In the genomic region with DNA sequence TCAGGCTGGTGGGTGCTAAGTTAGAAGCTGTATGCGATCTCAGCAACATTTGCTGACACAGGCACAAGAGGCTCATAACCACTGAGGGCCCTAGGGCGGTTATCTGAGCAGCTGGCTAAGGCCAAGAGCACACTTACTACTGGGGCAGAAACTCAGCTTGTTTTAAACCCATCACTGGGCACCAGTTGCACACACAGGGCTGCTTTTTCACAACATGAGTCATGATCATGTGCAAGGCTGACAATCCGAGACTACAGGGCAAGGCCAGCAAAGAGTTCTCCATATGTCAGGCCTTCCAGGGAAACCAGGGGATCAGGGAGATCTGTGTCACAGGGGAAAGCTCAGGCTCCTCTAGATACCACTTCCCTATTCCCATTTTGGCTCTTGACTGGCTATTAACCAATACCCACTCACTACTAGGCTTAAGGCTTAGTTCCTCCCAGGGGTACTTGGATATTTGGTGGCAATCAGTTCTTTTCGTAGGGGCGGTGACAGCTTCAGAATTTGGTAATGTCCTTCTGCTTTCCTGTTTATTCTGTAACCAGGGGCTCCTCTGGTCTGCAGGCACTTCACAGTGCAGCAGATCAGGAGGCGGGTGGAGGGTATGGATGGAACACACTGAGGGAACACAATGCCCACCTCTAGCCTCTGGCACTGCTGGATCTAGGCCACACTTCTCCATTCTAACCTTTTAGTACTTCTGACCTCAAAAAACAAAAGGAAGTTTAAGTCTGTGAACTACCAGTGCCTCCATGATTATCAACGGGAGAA, we compare ENCODE assay signal across 9 cellular contexts. TPM values are rescaled to one million over a fixed set of nuclear protein-coding genes. Genes with fewer than 3 reads are reported as not detected.
DNase-seq lines count a peak whose midpoint lies in the region; ATAC-seq, FAIRE-seq and TF ChIP-seq lines count a peak whose summit lies in the region.
"Had no signal": no experiment of that assay in that cellular context is flagged by ENCODE, and none has a peak within 500 bp of the region (broad histone marks: within the 10 kb centered on the region; RNA-seq: fewer than 3 reads in every experiment).

No MANE protein-coding gene starts in this region.

- intact Hi-C loops in kidney (cut with DNase I) = no loop called here

- H3K4me3 Mint-ChIP-seq in CD4-positive, CD25-positive, alpha-beta regulatory T cell = no peak overlapping the region
- H3K4me3 Mint-ChIP-seq in activated CD8-positive, alpha-beta memory T cell treated with anti-CD3 and anti-CD28 coated beads, Interleukin-2, amount 10 ng/mL, durations not matched to agents 7 days and 5 days = no peak overlapping the region
- no peak overlapping the region for H3K4me3 Mint-ChIP-seq in activated T-cell treated with anti-CD3 and anti-CD28 coated beads, Interleukin-2, amount 50 U/mL, for 72 hours

- no peaks in the 10 kb centered on the region for H3K27me3 Mint-ChIP-seq in CD4-positive, CD25-positive, alpha-beta regulatory T cell
- H3K27me3 Mint-ChIP-seq in activated CD8-positive, alpha-beta memory T cell treated with anti-CD3 and anti-CD28 coated beads, Interleukin-2, amount 10 ng/mL, durations not matched to agents 7 days and 5 days = no peaks in the 10 kb centered on the region
- H3K27me3 Mint-ChIP-seq in activated T-cell treated with anti-CD3 and anti-CD28 coated beads, Interleukin-2, amount 50 U/mL, for 72 hours (ENCODE audit: low read depth) = no peaks in the 10 kb centered on the region

- CTCF ChIA-PET in activated CD8-positive, alpha-beta memory T cell treated with anti-CD3 and anti-CD28 coated beads, Interleukin-2, amount 10 ng/mL, durations not matched to agents 7 days and 5 days (lab: Charles Lee) = no interaction called here

- H3K9me3 ChIP-seq in CD4-positive, CD25-positive, alpha-beta regulatory T cell (ENCODE audit: control insufficient read depth in 2 of 2, low read length in 2 of 2) = no peaks in the 10 kb centered on the region
- H3K9me3 ChIP-seq in kidney (ENCODE audit: control insufficient read depth in 1 of 2, low read length in 2 of 2) = no peaks in the 10 kb centered on the region

- H3K27ac Mint-ChIP-seq in CD4-positive, CD25-positive, alpha-beta regulatory T cell = peak overlapping the region in 1 of 3 donors; percentile 32
- no peak overlapping the region for H3K27ac Mint-ChIP-seq in activated CD8-positive, alpha-beta memory T cell treated with anti-CD3 and anti-CD28 coated beads, Interleukin-2, amount 10 ng/mL, durations not matched to agents 7 days and 5 days
- H3K27ac Mint-ChIP-seq in activated T-cell treated with anti-CD3 and anti-CD28 coated beads, Interleukin-2, amount 50 U/mL, for 72 hours = no peak overlapping the region

- no peak overlapping the region for H3K27ac ChIP-seq in CD4-positive, CD25-positive, alpha-beta regulatory T cell (ENCODE audit: insufficient read depth, low read length, poor library complexity, severe bottlenecking)
- H3K27ac ChIP-seq in kidney (ENCODE audit: low read depth in 2 of 2, low read length in 2 of 2) = no peak overlapping the region

- no peaks in the 10 kb centered on the region for H3K4me1 ChIP-seq in CD4-positive, CD25-positive, alpha-beta regulatory T cell (ENCODE audit: control insufficient read depth, insufficient read depth, low read length, poor library complexity, severe bottlenecking)
- no peaks in the 10 kb centered on the region for H3K4me1 ChIP-seq in kidney (ENCODE audit: control insufficient read depth in 1 of 2, insufficient read depth in 1 of 2, low read depth in 1 of 2, low read length in 2 of 2)

- DNase-seq in CD4-positive, CD25-positive, alpha-beta regulatory T cell = no peak
- DNase-seq in RPMI7951 (ENCODE audit: low read depth) (peak; percentile 95), fibroblast of peridontal ligament (ENCODE audit: extremely low read depth) (peak; percentile 75), occipital lobe (lab: John Stamatoyannopoulos, UW) (peak; percentile 41), kidney (no peak)
- DNase-seq in activated CD8-positive, alpha-beta memory T cell treated with anti-CD3 and anti-CD28 coated beads, Interleukin-2, amount 10 ng/mL, durations not matched to agents 7 days and 5 days = no peak
- DNase-seq in activated T-cell treated with anti-CD3 and anti-CD28 coated beads, Interleukin-2, amount 50 U/mL, for 72 hours = no peak
- DNase-seq in effector CD4-positive, alpha-beta T cell = no peak
- DNase-seq: DMS53 had no signal

- peaks cover 11% of the 10 kb centered on the region for H3K36me3 ChIP-seq in CD4-positive, CD25-positive, alpha-beta regulatory T cell (ENCODE audit: control insufficient read depth, insufficient read depth, low read length)
- H3K36me3 ChIP-seq in kidney (ENCODE audit: control insufficient read depth in 1 of 2, insufficient read depth in 2 of 2, low read length in 2 of 2) = peaks cover 5 to 7% of the 10 kb centered on the region in 2 donors

- no peak for FAIRE-seq in kidney (lab: Jason Lieb, UNC)

- no peaks in the 10 kb centered on the region for H3K27me3 ChIP-seq in CD4-positive, CD25-positive, alpha-beta regulatory T cell (ENCODE audit: control insufficient read depth, insufficient read depth, low read length)

- H3K9ac ChIP-seq in kidney (ENCODE audit: low read length in 2 of 2) = no peak overlapping the region

- no peak for TF ChIP-seq CTCF in kidney (IDR thresholded peaks at IDR 0.05; ENCODE audit: borderline replicate concordance, extremely low read depth, insufficient read depth)

- ATAC-seq in CD4-positive, CD25-positive, alpha-beta regulatory T cell (ENCODE audit: low read depth in 2 of 2) = peak; percentile 22 to 47
- no peak for ATAC-seq in activated CD8-positive, alpha-beta memory T cell treated with anti-CD3 and anti-CD28 coated beads, Interleukin-2, amount 10 ng/mL, durations not matched to agents 7 days and 5 days
- no peak for ATAC-seq in activated T-cell treated with anti-CD3 and anti-CD28 coated beads, Interleukin-2, amount 50 U/mL, for 72 hours (replicated peaks in 1 of 2)

- peaks cover 33% of the 10 kb centered on the region for H3K36me3 Mint-ChIP-seq in CD4-positive, CD25-positive, alpha-beta regulatory T cell
- peaks cover 10% of the 10 kb centered on the region for H3K36me3 Mint-ChIP-seq in activated CD8-positive, alpha-beta memory T cell treated with anti-CD3 and anti-CD28 coated beads, Interleukin-2, amount 10 ng/mL, durations not matched to agents 7 days and 5 days
- H3K36me3 Mint-ChIP-seq in activated T-cell treated with anti-CD3 and anti-CD28 coated beads, Interleukin-2, amount 50 U/mL, for 72 hours (ENCODE audit: insufficient read depth in 2 of 2) = peaks cover 2 to 6% of the 10 kb centered on the region in 2 donors

- H3K9me3 Mint-ChIP-seq in CD4-positive, CD25-positive, alpha-beta regulatory T cell = no peaks in the 10 kb centered on the region
- H3K9me3 Mint-ChIP-seq in activated CD8-positive, alpha-beta memory T cell treated with anti-CD3 and anti-CD28 coated beads, Interleukin-2, amount 10 ng/mL, durations not matched to agents 7 days and 5 days (ENCODE audit: low read depth) = no peaks in the 10 kb centered on the region
- peaks cover 0 to 2% of the 10 kb centered on the region in 2 donors for H3K9me3 Mint-ChIP-seq in activated T-cell treated with anti-CD3 and anti-CD28 coated beads, Interleukin-2, amount 50 U/mL, for 72 hours

- no peaks in the 10 kb centered on the region for H3K4me1 Mint-ChIP-seq in CD4-positive, CD25-positive, alpha-beta regulatory T cell
- H3K4me1 Mint-ChIP-seq in activated CD8-positive, alpha-beta memory T cell treated with anti-CD3 and anti-CD28 coated beads, Interleukin-2, amount 10 ng/mL, durations not matched to agents 7 days and 5 days = no peaks in the 10 kb centered on the region
- H3K4me1 Mint-ChIP-seq in activated T-cell treated with anti-CD3 and anti-CD28 coated beads, Interleukin-2, amount 50 U/mL, for 72 hours (ENCODE audit: low read depth) = no peaks in the 10 kb centered on the region

- no peak overlapping the region for H3K4me3 ChIP-seq in CD4-positive, CD25-positive, alpha-beta regulatory T cell (ENCODE audit: low read depth, low read length)
- no peak overlapping the region for H3K4me3 ChIP-seq in kidney (ENCODE audit: low read length in 2 of 2)

RNA-seq across cellular contexts. Expression of a gene that starts 44.9 kb away (rescaled TPM):
- 96.7 TPM for total RNA-seq in CD4-positive, CD25-positive, alpha-beta regulatory T cell
- 10 to 100 TPM; 30.2 to 39.3 (median 35.1) TPM for polyA plus RNA-seq in CD4-positive, CD25-positive, alpha-beta regulatory T cell
- total RNA-seq in RPMI7951 (2014; rRNA removed; shearing (Covaris generic)) = 3.4 and 6.0 TPM in 2 replicates
- total RNA-seq in occipital lobe = 5.9 TPM
- total RNA-seq in activated CD8-positive, alpha-beta memory T cell treated with anti-CD3 and anti-CD28 coated beads, Interleukin-2, amount 10 ng/mL, durations not matched to agents 7 days and 5 days = 10 to 100 TPM; 21.7 to 22.9 TPM
- 10 to 100 TPM; 58.1 to 98.3 TPM for total RNA-seq in activated T-cell treated with anti-CD3 and anti-CD28 coated beads, Interleukin-2, amount 50 U/mL, for 72 hours
- 37.0 TPM for total RNA-seq in kidney
- polyA plus RNA-seq in kidney (ENCODE audit: insufficient read depth, low read depth, low replicate concordance) = 2.8 TPM

Comparison
In these comparisons a context has a peak if more than half of its experiments do, and no peak if none do; other contexts are left out.
1. ATAC-seq: peak in CD4-positive, CD25-positive, alpha-beta regulatory T cell (2 of 2); none in activated CD8-positive, alpha-beta memory T cell treated with anti-CD3 and anti-CD28 coated beads, Interleukin-2, amount 10 ng/mL, durations not matched to agents 7 days and 5 days (single experiment) and activated T-cell treated with anti-CD3 and anti-CD28 coated beads, Interleukin-2, amount 50 U/mL, for 72 hours (0 of 2).
2. DNase-seq: peak in RPMI7951 (single experiment), fibroblast of peridontal ligament (single experiment) and occipital lobe (single experiment); none in CD4-positive, CD25-positive, alpha-beta regulatory T cell (0 of 3), activated CD8-positive, alpha-beta memory T cell treated with anti-CD3 and anti-CD28 coated beads, Interleukin-2, amount 10 ng/mL, durations not matched to agents 7 days and 5 days (single experiment), activated T-cell treated with anti-CD3 and anti-CD28 coated beads, Interleukin-2, amount 50 U/mL, for 72 hours (0 of 2), kidney (single experiment) and effector CD4-positive, alpha-beta T cell (single experiment).